ENCODE assay signal across 11 cellular contexts in the genomic region with DNA sequence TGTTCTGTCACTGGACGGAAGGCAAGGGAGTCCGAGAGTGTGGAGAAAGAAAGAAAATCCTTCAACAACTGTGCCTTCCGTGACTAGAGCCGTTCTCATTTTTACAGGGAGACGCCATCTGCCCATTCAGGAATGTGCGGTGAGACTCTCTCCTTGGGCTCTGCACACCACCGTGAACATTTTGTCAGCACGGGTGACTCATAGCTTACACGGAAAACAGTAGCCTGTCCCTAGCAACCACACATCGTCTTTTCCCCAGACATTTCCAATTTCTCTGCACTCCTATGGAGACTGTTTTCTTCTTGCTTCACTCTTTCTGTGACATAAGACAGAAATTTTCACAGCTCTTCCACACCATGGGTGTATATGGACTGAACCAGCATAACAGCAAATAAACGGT. TPM values are rescaled to one million over a fixed set of nuclear protein-coding genes. Genes with fewer than 3 reads are reported as not detected.
DNase-seq lines count a peak whose midpoint lies in the region; ATAC-seq and TF ChIP-seq lines count a peak whose summit lies in the region.
"Had no signal": no experiment of that assay in that cellular context is flagged by ENCODE, and none has a peak within 500 bp of the region (broad histone marks: within the 10 kb centered on the region; RNA-seq: fewer than 3 reads in every experiment).

No MANE protein-coding gene starts in this region.

- TF ChIP-seq CTCF in left ventricle myocardium inferior (IDR thresholded peaks at IDR 0.05; ENCODE audit: borderline replicate concordance) (no peak), fibroblast of the aortic adventitia (IDR thresholded peaks at IDR 0.05; ENCODE audit: insufficient read depth, low read length) (no peak), thyroid gland (IDR thresholded peaks at IDR 0.05) (no peak)

- intact Hi-C loops in Right ventricle myocardium superior (cut with DNase I) (no loop called here), left ventricle myocardium inferior (cut with micrococcal nuclease) (no loop called here), thyroid gland (cut with DNase I) (no loop called here)

- WGBS in thyroid gland, 2 donors, result 76 to 84% methylated on average over 11 of the region's 11 CpGs

- TF ChIP-seq POLR2A in thyroid gland (IDR thresholded peaks at IDR 0.05), result no peak

- H3K9me3 ChIP-seq in left ventricle myocardium inferior (replicated peaks) (peaks cover 24% of the 10 kb centered on the region), thyroid gland (no peaks in the 10 kb centered on the region)

- H3K27ac ChIP-seq in left ventricle myocardium inferior (replicated peaks), result no peak overlapping the region
- H3K27ac ChIP-seq in thyroid gland, result no peak overlapping the region
- H3K27ac ChIP-seq: C4-2B had no signal

- H3K36me3 ChIP-seq in left ventricle myocardium inferior (no peaks in the 10 kb centered on the region), thyroid gland (no peaks in the 10 kb centered on the region)

- H3K4me1 ChIP-seq in left ventricle myocardium inferior (no peaks in the 10 kb centered on the region), thyroid gland (no peaks in the 10 kb centered on the region)

- DNase-seq in Right ventricle myocardium superior, result no peak
- DNase-seq in left ventricle myocardium inferior, result no peak
- peak; percentile 63 for DNase-seq in RKO (ENCODE audit: low spot score)
- peak; percentile 61 for DNase-seq in fibroblast of the aortic adventitia (ENCODE audit: low read depth)
- DNase-seq in superior temporal gyrus (ENCODE audit: extremely low spot score), result peak; percentile 39
- DNase-seq in thyroid gland, result no peak
- no peak for DNase-seq in HCEC 1CT
- DNase-seq in HuH-7.5 (ENCODE audit: low spot score), result no peak
- DNase-seq: activated CD4-positive, CD25-positive, alpha-beta regulatory T cell; activated effector memory CD4-positive, alpha-beta T cell treated with anti-CD3 and anti-CD28 coated beads, Interleukin-2, amount 50 U/mL, for 16 hours had no signal

- H3K4me3 ChIP-seq in left ventricle myocardium inferior, result no peak overlapping the region
- H3K4me3 ChIP-seq in fibroblast of the aortic adventitia (ENCODE audit: low read depth, low read length), result no peak overlapping the region
- no peak overlapping the region for H3K4me3 ChIP-seq in thyroid gland (replicated peaks in 1 of 3)

- ATAC-seq in Right ventricle myocardium superior (ENCODE audit: poor library complexity), result peak; percentile 46

- H3K27me3 ChIP-seq in left ventricle myocardium inferior (ENCODE audit: low read depth) (peaks cover 75% of the 10 kb centered on the region), thyroid gland (no peaks in the 10 kb centered on the region)

RNA-seq across cellular contexts. Expression of gene TBXT, which starts 55.1 kb away (rescaled TPM):
- total RNA-seq in Right ventricle myocardium superior, result not detected
- total RNA-seq in left ventricle myocardium inferior, result not detected
- not detected in 2 replicates for total RNA-seq in fibroblast of the aortic adventitia (ENCODE audit: low replicate concordance)
- total RNA-seq in thyroid gland, result 1 to 10 TPM in 1 of 4 donors, under 1 TPM in 1, not detected in 2; 0.13 to 1.3 TPM

Comparison
In these comparisons a context has a peak if more than half of its experiments do, and no peak if none do; other contexts are left out.
1. DNase-seq: peak in RKO (single experiment), fibroblast of the aortic adventitia (single experiment) and superior temporal gyrus (single experiment); none in Right ventricle myocardium superior (single experiment), left ventricle myocardium inferior (single experiment), thyroid gland (0 of 2), HCEC 1CT (single experiment) and HuH-7.5 (single experiment).